Comparison of ENCODE assay signal across 18 cellular contexts in genomic region chr6:109770047-109770446, GRCh38.
"Had no signal": no experiment of that assay in that cellular context is flagged by ENCODE, and none has a peak within 500 bp of the region (broad histone marks: within the 10 kb centered on the region; RNA-seq: fewer than 3 reads in every experiment).

No MANE protein-coding gene starts in this region.

- H3K4me3 ChIP-seq: esophagus squamous epithelium, gastroesophageal sphincter, ovary, right atrium auricular region, sigmoid colon, skin epidermis, suprapubic skin, thyroid gland had no signal

- DNase-seq: effector memory CD8-positive, alpha-beta T cell; esophagus squamous epithelium; foreskin fibroblast; glutamatergic neuron; islet precursor cell; mammary epithelial cell; naive thymus-derived CD8-positive, alpha-beta T cell; ovary; sigmoid colon; stimulated activated naive CD8-positive, alpha-beta T cell treated with anti-CD3 and anti-CD28 coated beads, Interleukin-15, Interleukin-2, amounts not matched to agents 100 U/mL and 50 U/mL, for 24 hours; thyroid gland had no signal

- H3K9me3 Mint-ChIP-seq: dendritic cell treated with granulocyte-macrophage colony-stimulating factor and Interleukin-4, amounts not matched to agents 40 ng/mL and 50 ng/mL, for 4 days; effector memory CD8-positive, alpha-beta T cell; naive thymus-derived CD8-positive, alpha-beta T cell; type B pancreatic cell had no signal

- H3K27ac ChIP-seq: esophagus squamous epithelium, gastroesophageal sphincter, ovary, right atrium auricular region, sigmoid colon, skin epidermis, suprapubic skin, thyroid gland had no signal

- H3K4me3 Mint-ChIP-seq: dendritic cell treated with granulocyte-macrophage colony-stimulating factor and Interleukin-4, amounts not matched to agents 40 ng/mL and 50 ng/mL, for 4 days; effector memory CD8-positive, alpha-beta T cell; naive thymus-derived CD8-positive, alpha-beta T cell; type B pancreatic cell had no signal

- ATAC-seq: effector memory CD8-positive, alpha-beta T cell; gastroesophageal sphincter; left lobe of liver; naive thymus-derived CD8-positive, alpha-beta T cell; stimulated activated naive CD8-positive, alpha-beta T cell treated with anti-CD3 and anti-CD28 coated beads, Interleukin-15, Interleukin-2, amounts not matched to agents 100 U/mL and 50 U/mL, for 24 hours had no signal

- H3K27me3 Mint-ChIP-seq: dendritic cell treated with granulocyte-macrophage colony-stimulating factor and Interleukin-4, amounts not matched to agents 40 ng/mL and 50 ng/mL, for 4 days; effector memory CD8-positive, alpha-beta T cell; naive thymus-derived CD8-positive, alpha-beta T cell; type B pancreatic cell had no signal

- H3K27me3 ChIP-seq: esophagus squamous epithelium, gastroesophageal sphincter, ovary, right atrium auricular region, sigmoid colon, suprapubic skin, thyroid gland had no signal

- H3K27ac Mint-ChIP-seq: dendritic cell treated with granulocyte-macrophage colony-stimulating factor and Interleukin-4, amounts not matched to agents 40 ng/mL and 50 ng/mL, for 4 days; naive thymus-derived CD8-positive, alpha-beta T cell; type B pancreatic cell had no signal
